In genomic region chr7:68009716-68010115, GRCh38 we compare ENCODE assay signal across 27 cellular contexts.
"Had no signal": no experiment of that assay in that cellular context is flagged by ENCODE, and none has a peak within 500 bp of the region (broad histone marks: within the 10 kb centered on the region; RNA-seq: fewer than 3 reads in every experiment).

No MANE protein-coding gene starts in this region.

- H3K27ac ChIP-seq: body of pancreas, cardiac muscle cell, coronary artery, dorsolateral prefrontal cortex, heart left ventricle, left lung, lower lobe of right lung, right lobe of liver, skin epidermis, tibial nerve had no signal

- H3K4me1 ChIP-seq: body of pancreas, heart left ventricle, left lung, lower lobe of right lung, right lobe of liver, tibial nerve had no signal

- H3K27ac Mint-ChIP-seq: activated CD4-positive, alpha-beta memory T cell treated with anti-CD3 and anti-CD28 coated beads, Interleukin-2, amount 10 ng/mL, durations not matched to agents 7 days and 5 days; activated CD4-positive, alpha-beta T cell treated with anti-CD3 and anti-CD28 coated beads, Interleukin-2, amount 10 ng/mL, durations not matched to agents 7 days and 5 days; activated naive CD4-positive, alpha-beta T cell treated with anti-CD3 and anti-CD28 coated beads, Interleukin-2, amount 50 U/mL, for 24 hours; activated naive CD8-positive, alpha-beta T cell treated with anti-CD3 and anti-CD28 coated beads, Interleukin-2, amount 50 U/mL, for 24 hours; activated T-cell treated with anti-CD3 and anti-CD28 coated beads, Interleukin-2, amount 50 U/mL, for 24 hours; activated T-helper 17 cell treated with anti-CD3 and anti-CD28 coated beads, Interleukin-2, amount 50 U/mL, for 72 hours; effector memory CD8-positive, alpha-beta T cell; natural killer cell; stimulated activated effector memory CD8-positive, alpha-beta T cell treated with anti-CD3 and anti-CD28 coated beads, Interleukin-12 subunit alpha, Interleukin-12 subunit beta, amount 100 ng/mL, for 72 hours; WTC11 had no signal

- H3K36me3 Mint-ChIP-seq: activated naive CD4-positive, alpha-beta T cell treated with anti-CD3 and anti-CD28 coated beads, Interleukin-2, amount 50 U/mL, for 24 hours; natural killer cell; stimulated activated effector memory CD8-positive, alpha-beta T cell treated with anti-CD3 and anti-CD28 coated beads, Interleukin-12 subunit alpha, Interleukin-12 subunit beta, amount 100 ng/mL, for 72 hours had no signal

- H3K27me3 ChIP-seq: body of pancreas, cardiac muscle cell, left lung, right lobe of liver, tibial nerve had no signal

- H3K4me3 ChIP-seq: body of pancreas, cardiac muscle cell, coronary artery, dorsolateral prefrontal cortex, heart left ventricle, left lung, lower lobe of right lung, right lobe of liver, skin epidermis, tibial nerve had no signal

- H3K4me3 Mint-ChIP-seq: activated CD4-positive, alpha-beta memory T cell treated with anti-CD3 and anti-CD28 coated beads, Interleukin-2, amount 10 ng/mL, durations not matched to agents 7 days and 5 days; activated CD4-positive, alpha-beta T cell treated with anti-CD3 and anti-CD28 coated beads, Interleukin-2, amount 10 ng/mL, durations not matched to agents 7 days and 5 days; activated naive CD4-positive, alpha-beta T cell treated with anti-CD3 and anti-CD28 coated beads, Interleukin-2, amount 50 U/mL, for 24 hours; activated naive CD8-positive, alpha-beta T cell treated with anti-CD3 and anti-CD28 coated beads, Interleukin-2, amount 50 U/mL, for 24 hours; activated T-cell treated with anti-CD3 and anti-CD28 coated beads, Interleukin-2, amount 50 U/mL, for 24 hours; activated T-helper 17 cell treated with anti-CD3 and anti-CD28 coated beads, Interleukin-2, amount 50 U/mL, for 72 hours; effector memory CD8-positive, alpha-beta T cell; natural killer cell; stimulated activated effector memory CD8-positive, alpha-beta T cell treated with anti-CD3 and anti-CD28 coated beads, Interleukin-12 subunit alpha, Interleukin-12 subunit beta, amount 100 ng/mL, for 72 hours; WTC11 had no signal

- ATAC-seq: activated naive CD8-positive, alpha-beta T cell treated with anti-CD3 and anti-CD28 coated beads, Interleukin-2, amount 50 U/mL, for 24 hours; activated T-helper 17 cell treated with anti-CD3 and anti-CD28 coated beads, Interleukin-2, amount 50 U/mL, for 72 hours; body of pancreas; effector memory CD8-positive, alpha-beta T cell; esophagus mucosa; heart left ventricle; left lung; lower lobe of right lung; natural killer cell; right lobe of liver; stimulated activated effector memory CD8-positive, alpha-beta T cell treated with anti-CD3 and anti-CD28 coated beads, Interleukin-12 subunit alpha, Interleukin-12 subunit beta, amount 100 ng/mL, for 72 hours; WTC11 had no signal

- DNase-seq: activated CD4-positive, alpha-beta memory T cell treated with anti-CD3 and anti-CD28 coated beads, Interleukin-2, amount 10 ng/mL, durations not matched to agents 7 days and 5 days; activated CD4-positive, alpha-beta T cell treated with anti-CD3 and anti-CD28 coated beads for 1 hour; activated CD4-positive, alpha-beta T cell treated with anti-CD3 and anti-CD28 coated beads, Interleukin-2, amount 10 ng/mL, durations not matched to agents 7 days and 5 days; activated CD8-positive, alpha-beta memory T cell treated with anti-CD3 and anti-CD28 coated beads, Interleukin-2, amount 50 U/mL, for 48 hours; activated naive CD8-positive, alpha-beta T cell treated with anti-CD3 and anti-CD28 coated beads, Interleukin-2, amount 50 U/mL, for 24 hours; activated T-cell treated with anti-CD3 and anti-CD28 coated beads, Interleukin-2, amount 50 U/mL, for 24 hours; body of pancreas; dorsolateral prefrontal cortex; effector memory CD8-positive, alpha-beta T cell; foreskin fibroblast; heart left ventricle; left lung; lower lobe of right lung; mesenchymal stem cell; natural killer cell; right lobe of liver; stimulated activated CD4-positive, alpha-beta T cell treated with anti-CD3 and anti-CD28 coated beads, Interleukin-4, amount 100 ng/mL, for 24 hours; T-helper 2 cell had no signal

- H3K4me1 Mint-ChIP-seq: activated CD4-positive, alpha-beta memory T cell treated with anti-CD3 and anti-CD28 coated beads, Interleukin-2, amount 10 ng/mL, durations not matched to agents 7 days and 5 days; activated CD4-positive, alpha-beta T cell treated with anti-CD3 and anti-CD28 coated beads, Interleukin-2, amount 10 ng/mL, durations not matched to agents 7 days and 5 days; activated naive CD4-positive, alpha-beta T cell treated with anti-CD3 and anti-CD28 coated beads, Interleukin-2, amount 50 U/mL, for 24 hours; activated naive CD8-positive, alpha-beta T cell treated with anti-CD3 and anti-CD28 coated beads, Interleukin-2, amount 50 U/mL, for 24 hours; natural killer cell; stimulated activated effector memory CD8-positive, alpha-beta T cell treated with anti-CD3 and anti-CD28 coated beads, Interleukin-12 subunit alpha, Interleukin-12 subunit beta, amount 100 ng/mL, for 72 hours had no signal

- H3K36me3 ChIP-seq: cardiac muscle cell, heart left ventricle, left lung, lower lobe of right lung, right lobe of liver, tibial nerve had no signal

- H3K9me3 ChIP-seq: body of pancreas, lower lobe of right lung, right lobe of liver had no signal

- H3K27me3 Mint-ChIP-seq: activated CD4-positive, alpha-beta memory T cell treated with anti-CD3 and anti-CD28 coated beads, Interleukin-2, amount 10 ng/mL, durations not matched to agents 7 days and 5 days; activated CD4-positive, alpha-beta T cell treated with anti-CD3 and anti-CD28 coated beads, Interleukin-2, amount 10 ng/mL, durations not matched to agents 7 days and 5 days; activated naive CD8-positive, alpha-beta T cell treated with anti-CD3 and anti-CD28 coated beads, Interleukin-2, amount 50 U/mL, for 24 hours; activated T-cell treated with anti-CD3 and anti-CD28 coated beads, Interleukin-2, amount 50 U/mL, for 24 hours; activated T-helper 17 cell treated with anti-CD3 and anti-CD28 coated beads, Interleukin-2, amount 50 U/mL, for 72 hours; effector memory CD8-positive, alpha-beta T cell had no signal
